ENCODE assay signal across 10 cellular contexts in genomic region chr21:32258786-32259048, GRCh38. TPM values are rescaled to one million over a fixed set of nuclear protein-coding genes. Genes with fewer than 3 reads are reported as not detected.
"Had no signal": no experiment of that assay in that cellular context is flagged by ENCODE, and none has a peak within 500 bp of the region (broad histone marks: within the 10 kb centered on the region; RNA-seq: fewer than 3 reads in every experiment).

No MANE protein-coding gene starts in this region.

RNA-seq across cellular contexts. Expression of gene MRAP, which starts 39.9 kb away (rescaled TPM):
- total RNA-seq: OCI-LY7, PC-3, PC-9, Peyer's patch, RPMI7951, SJCRH30, SJSA1, SK-MEL-5, T-cell had no signal
- polyA plus RNA-seq: SK-N-SH had no signal
